Comparison of ENCODE assay signal across 1 cellular context in genomic region chr18:80143876-80144275, GRCh38.
TF ChIP-seq lines count a peak whose summit lies in the region.

No MANE protein-coding gene starts in this region.

TF ChIP-seq in endothelial cell of umbilical vein, 7 proteins besides CTCF, POLR2A, EP300 and RAD21 (continued from another document):
- TF ChIP-seq JUN (IDR thresholded peaks at IDR 0.05; ENCODE audit: borderline replicate concordance, insufficient read depth, insufficient read length, low read depth) (no peak), EZH2 (IDR thresholded peaks at IDR 0.05; ENCODE audit: borderline replicate concordance, low read depth, low read length, severe bottlenecking) (no peak), MYC (IDR thresholded peaks at IDR 0.05; ENCODE audit: low read depth, low read length) (no peak)
